Comparison of ENCODE assay signal across 24 cellular contexts in genomic region chr3:71640549-71640948, GRCh38.
"Had no signal": no experiment of that assay in that cellular context is flagged by ENCODE, and none has a peak within 500 bp of the region (broad histone marks: within the 10 kb centered on the region; RNA-seq: fewer than 3 reads in every experiment).

No MANE protein-coding gene starts in this region.

- ATAC-seq: activated naive CD4-positive, alpha-beta T cell treated with anti-CD3 and anti-CD28 coated beads, Interleukin-2, amount 50 U/mL, for 72 hours; gastrocnemius medialis; heart left ventricle had no signal

- FAIRE-seq: astrocyte had no signal

- H3K36me3 Mint-ChIP-seq: activated CD4-positive, alpha-beta memory T cell treated with anti-CD3 and anti-CD28 coated beads for 36 hours had no signal

- H3K9me3 ChIP-seq: adrenal gland, breast epithelium, gastrocnemius medialis, heart left ventricle, left ventricle myocardium inferior, tibial nerve, vagina had no signal

- H3K36me3 ChIP-seq: adrenal gland, breast epithelium, gastrocnemius medialis, heart left ventricle, left ventricle myocardium inferior, tibial nerve, vagina had no signal

- H3K4me3 ChIP-seq: adrenal gland, breast epithelium, coronary artery, gastrocnemius medialis, heart left ventricle, left ventricle myocardium inferior, tibial nerve, vagina had no signal

- H3K27me3 ChIP-seq: adrenal gland, breast epithelium, gastrocnemius medialis, heart left ventricle, tibial nerve, vagina had no signal

- DNase-seq: activated B cell treated with CpG ODN at 0.5 μM for 24 hours; activated CD4-positive, alpha-beta memory T cell treated with anti-CD3 and anti-CD28 coated beads for 36 hours; activated CD4-positive, alpha-beta T cell treated with anti-CD3 and anti-CD28 coated beads for 4 hours; activated gamma-delta T cell treated with Interleukin-2 at 50 U/mL for 16 hours; activated T-cell treated with anti-CD3 and anti-CD28 coated beads for 4 hours; adrenal gland; gastrocnemius medialis; heart left ventricle; immature natural killer cell; kidney glomerular epithelial cell; left ventricle myocardium inferior; mammary epithelial cell; nephron progenitor cell; retina; stimulated activated CD4-positive, alpha-beta T cell treated with anti-CD3 and anti-CD28 coated beads, Interleukin-12 subunit alpha, Interleukin-12 subunit beta, amount 100 ng/mL, for 4 hours; stimulated activated CD4-positive, alpha-beta T cell treated with anti-CD3 and anti-CD28 coated beads, Interleukin-1b, Interleukin-23, amount 100 ng/mL, for 48 hours had no signal

- H3K27me3 Mint-ChIP-seq: activated CD4-positive, alpha-beta memory T cell treated with anti-CD3 and anti-CD28 coated beads for 36 hours; stimulated activated naive CD8-positive, alpha-beta T cell treated with anti-CD3 and anti-CD28 coated beads, Interleukin-15, Interleukin-2, amounts not matched to agents 100 ng/mL and 50 ng/mL, for 24 hours had no signal

- H3K4me1 ChIP-seq: adrenal gland, breast epithelium, gastrocnemius medialis, heart left ventricle, left ventricle myocardium inferior, tibial nerve, vagina had no signal

- H3K4me3 Mint-ChIP-seq: activated B cell treated with CpG ODN at 0.5 μM for 24 hours; activated CD4-positive, alpha-beta memory T cell treated with anti-CD3 and anti-CD28 coated beads for 36 hours; activated T-helper 1 cell treated with anti-CD3 and anti-CD28 coated beads, Interleukin-12 subunit alpha, Interleukin-12 subunit beta, Interleukin-2, Interleukin-4 antibody, amounts not matched to agents 30 ng/mL and 10 ng/mL and 1 ng/mL, durations not matched to agents 14 hours and 24 hours and 36 hours; immature natural killer cell; nephron progenitor cell; stimulated activated naive CD8-positive, alpha-beta T cell treated with anti-CD3 and anti-CD28 coated beads, Interleukin-15, Interleukin-2, amounts not matched to agents 100 ng/mL and 50 ng/mL, for 24 hours had no signal

- H3K9me3 Mint-ChIP-seq: activated B cell treated with CpG ODN at 0.5 μM for 24 hours; activated CD4-positive, alpha-beta memory T cell treated with anti-CD3 and anti-CD28 coated beads for 36 hours; activated naive CD4-positive, alpha-beta T cell treated with anti-CD3 and anti-CD28 coated beads, Interleukin-2, amount 50 U/mL, for 72 hours; activated T-helper 1 cell treated with anti-CD3 and anti-CD28 coated beads, Interleukin-12 subunit alpha, Interleukin-12 subunit beta, Interleukin-2, Interleukin-4 antibody, amounts not matched to agents 30 ng/mL and 10 ng/mL and 1 ng/mL, durations not matched to agents 14 hours and 24 hours and 36 hours; immature natural killer cell; nephron progenitor cell; stimulated activated naive CD8-positive, alpha-beta T cell treated with anti-CD3 and anti-CD28 coated beads, Interleukin-15, Interleukin-2, amounts not matched to agents 100 ng/mL and 50 ng/mL, for 24 hours had no signal

- H3K27ac ChIP-seq: adrenal gland, breast epithelium, coronary artery, gastrocnemius medialis, heart left ventricle, left ventricle myocardium inferior, tibial nerve, vagina had no signal

- H3K4me1 Mint-ChIP-seq: activated B cell treated with CpG ODN at 0.5 μM for 24 hours, immature natural killer cell had no signal

- H3K27ac Mint-ChIP-seq: activated B cell treated with CpG ODN at 0.5 μM for 24 hours; activated CD4-positive, alpha-beta memory T cell treated with anti-CD3 and anti-CD28 coated beads for 36 hours; activated naive CD4-positive, alpha-beta T cell treated with anti-CD3 and anti-CD28 coated beads, Interleukin-2, amount 50 U/mL, for 72 hours; activated T-helper 1 cell treated with anti-CD3 and anti-CD28 coated beads, Interleukin-12 subunit alpha, Interleukin-12 subunit beta, Interleukin-2, Interleukin-4 antibody, amounts not matched to agents 30 ng/mL and 10 ng/mL and 1 ng/mL, durations not matched to agents 14 hours and 24 hours and 36 hours; nephron progenitor cell; stimulated activated naive CD8-positive, alpha-beta T cell treated with anti-CD3 and anti-CD28 coated beads, Interleukin-15, Interleukin-2, amounts not matched to agents 100 ng/mL and 50 ng/mL, for 24 hours had no signal
